In the genomic region with DNA sequence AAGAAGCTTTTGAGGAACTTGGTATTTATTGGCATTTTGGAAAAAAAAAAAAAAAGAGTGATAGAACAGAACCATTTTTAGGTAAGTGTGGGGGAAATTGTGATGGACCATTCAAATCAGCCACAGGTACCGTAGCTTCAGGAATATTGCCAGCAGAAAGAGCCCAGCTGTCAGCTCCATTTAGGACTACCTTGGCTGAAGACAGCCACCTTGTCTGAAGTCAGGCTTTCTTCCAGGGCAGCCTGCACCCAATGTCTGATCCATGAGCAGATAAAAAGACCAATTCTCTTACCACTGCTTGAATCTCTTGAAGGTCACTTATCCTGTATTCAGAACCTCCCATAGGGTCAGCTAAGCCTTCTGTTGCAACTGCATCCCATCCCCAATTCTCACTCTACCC, we compare ENCODE assay signal across 1 cellular context.
TF ChIP-seq lines count a peak whose summit lies in the region.

No MANE protein-coding gene starts in this region.

TF ChIP-seq in HCT116, 20 proteins besides CTCF, POLR2A, EP300 and RAD21 (continued from another document):
- no peak for TF ChIP-seq ATF3 (IDR thresholded peaks at IDR 0.05)
- TF ChIP-seq ELF1 (IDR thresholded peaks at IDR 0.05; ENCODE audit: borderline replicate concordance, low read depth), result no peak
- TF ChIP-seq REST (IDR thresholded peaks at IDR 0.05; ENCODE audit: low read depth), result no peak
- no peak for TF ChIP-seq ZFX (IDR thresholded peaks at IDR 0.05)
- TF ChIP-seq JUND (IDR thresholded peaks at IDR 0.05), result no peak
- TF ChIP-seq, protein P1, sequence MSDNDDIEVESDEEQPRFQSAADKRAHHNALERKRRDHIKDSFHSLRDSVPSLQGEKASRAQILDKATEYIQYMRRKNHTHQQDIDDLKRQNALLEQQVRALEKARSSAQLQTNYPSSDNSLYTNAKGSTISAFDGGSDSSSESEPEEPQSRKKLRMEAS (IDR thresholded peaks at IDR 0.05), result no peak
- no peak for TF ChIP-seq SP1 (IDR thresholded peaks at IDR 0.05; ENCODE audit: low read depth)
- no peak for TF ChIP-seq YY1 (IDR thresholded peaks at IDR 0.05; ENCODE audit: extremely low read depth, insufficient replicate concordance, low read depth, low read length)
